26 cellular contexts compared by ENCODE assay signal in the genomic region with DNA sequence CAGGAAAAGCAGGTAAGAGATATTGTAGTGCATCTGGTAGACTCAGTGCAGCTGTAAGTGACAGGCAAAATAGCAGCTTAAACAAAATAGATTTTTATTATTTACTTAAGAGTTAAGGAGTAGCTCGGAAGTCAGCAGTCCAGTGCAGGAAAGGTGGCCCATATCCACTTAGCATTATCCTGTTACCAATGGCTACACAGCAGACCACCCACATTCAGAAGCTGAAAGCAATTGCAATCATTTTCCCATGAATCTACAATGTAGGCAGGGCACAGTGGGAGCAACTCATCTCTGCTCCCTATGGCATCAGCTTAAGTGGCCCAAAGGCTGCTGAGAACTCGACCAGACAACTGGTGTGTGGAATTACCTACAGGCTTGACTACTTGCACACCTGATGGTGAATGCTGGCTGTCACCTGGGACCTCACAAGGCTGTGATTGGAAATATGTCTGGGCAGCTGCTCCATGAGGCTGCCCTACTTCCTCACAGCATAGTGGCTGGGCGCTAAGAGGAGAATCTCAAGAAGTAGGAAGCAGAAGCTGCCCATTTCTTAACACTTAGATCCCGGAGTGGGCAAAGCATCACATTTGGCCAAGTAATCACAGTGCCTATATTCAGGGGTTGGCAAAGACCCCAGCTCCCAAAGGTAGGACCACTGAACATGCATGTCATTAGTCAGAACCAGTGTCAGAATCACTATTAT. TPM values are rescaled to one million over a fixed set of nuclear protein-coding genes. Genes with fewer than 3 reads are reported as not detected.
A peak's percentile ranks its signal among the peaks of the same experiment; 100 is the strongest.
DNase-seq lines count a peak whose midpoint lies in the region; ATAC-seq lines count a peak whose summit lies in the region.
"Had no signal": no experiment of that assay in that cellular context is flagged by ENCODE, and none has a peak within 500 bp of the region (broad histone marks: within the 10 kb centered on the region; RNA-seq: fewer than 3 reads in every experiment).

No MANE protein-coding gene starts in this region.

- H3K4me3 Mint-ChIP-seq in activated naive CD4-positive, alpha-beta T cell treated with anti-CD3 and anti-CD28 coated beads, Interleukin-2, amount 10 ng/mL, durations not matched to agents 7 days and 5 days: no peak overlapping the region
- H3K4me3 Mint-ChIP-seq: B cell had no signal

- H3K4me3 ChIP-seq in SJSA1: no peak overlapping the region
- H3K4me3 ChIP-seq: MG63, Peyer's patch had no signal

- CTCF ChIA-PET in activated naive CD4-positive, alpha-beta T cell treated with anti-CD3 and anti-CD28 coated beads, Interleukin-2, amount 10 ng/mL, durations not matched to agents 7 days and 5 days (lab: Charles Lee): interaction anchor here (0.5 kb wide), 1 partner anchor 271 kb away, joined by 3 read pairs; no protein-coding TSS in a partner anchor

- no peaks in the 10 kb centered on the region for H3K9me3 Mint-ChIP-seq in activated naive CD4-positive, alpha-beta T cell treated with anti-CD3 and anti-CD28 coated beads, Interleukin-2, amount 10 ng/mL, durations not matched to agents 7 days and 5 days

- H3K27me3 Mint-ChIP-seq in activated naive CD4-positive, alpha-beta T cell treated with anti-CD3 and anti-CD28 coated beads, Interleukin-2, amount 10 ng/mL, durations not matched to agents 7 days and 5 days: peaks cover 13% of the 10 kb centered on the region
- H3K27me3 Mint-ChIP-seq: B cell had no signal

- no peak for DNase-seq in activated naive CD4-positive, alpha-beta T cell treated with anti-CD3 and anti-CD28 coated beads, Interleukin-2, amount 10 ng/mL, durations not matched to agents 7 days and 5 days
- DNase-seq in activated naive CD4-positive, alpha-beta T cell treated with anti-CD3 and anti-CD28 coated beads, Interleukin-2, amount 50 U/mL, for 16 hours: no peak
- DNase-seq in SJSA1 (ENCODE audit: low read depth in 1 of 2, low spot score in 2 of 2) (peak; percentile 51 to 61), left kidney (ENCODE audit: low read depth, low spot score) (peak; percentile 24), T-helper 1 cell (no peak), NCI-H510A (lab: John Stamatoyannopoulos, UW) (no peak)
- DNase-seq: Calu3, DMS79 treated with DMSO at 0.1 percent for 48 hours, GF-D8, HCEC 1CT, IMR-90, KG1, MG63, NCI-H1092, NCI-H1417 treated with DMSO at 0.1 percent for 48 hours, NCI-H1694 treated with DMSO at 0.1 percent for 48 hours, NCI-H2081, NCI-H226, NCI-H524, OCI-M1, Peyer's patch, SHP77 treated with DMSO at 0.1 percent for 48 hours, SK-N-SH had no signal

- no peaks in the 10 kb centered on the region for H3K36me3 Mint-ChIP-seq in activated naive CD4-positive, alpha-beta T cell treated with anti-CD3 and anti-CD28 coated beads, Interleukin-2, amount 10 ng/mL, durations not matched to agents 7 days and 5 days

- H3K27ac Mint-ChIP-seq in activated naive CD4-positive, alpha-beta T cell treated with anti-CD3 and anti-CD28 coated beads, Interleukin-2, amount 10 ng/mL, durations not matched to agents 7 days and 5 days: peak overlapping the region; percentile 3
- H3K27ac Mint-ChIP-seq: B cell had no signal

- H3K9me3 ChIP-seq in SJSA1 (replicated peaks): no peaks in the 10 kb centered on the region
- H3K9me3 ChIP-seq: MG63, Peyer's patch, SK-N-SH had no signal

- no peaks in the 10 kb centered on the region for H3K36me3 ChIP-seq in SJSA1
- H3K36me3 ChIP-seq: MG63, Peyer's patch had no signal

- H3K4me1 ChIP-seq in SJSA1 (replicated peaks): peaks cover 13% of the 10 kb centered on the region
- H3K4me1 ChIP-seq: Peyer's patch had no signal

- H3K4me1 Mint-ChIP-seq in activated naive CD4-positive, alpha-beta T cell treated with anti-CD3 and anti-CD28 coated beads, Interleukin-2, amount 10 ng/mL, durations not matched to agents 7 days and 5 days: peaks cover 11% of the 10 kb centered on the region
- H3K4me1 Mint-ChIP-seq: B cell had no signal

- H3K27ac ChIP-seq in SJSA1: peak overlapping the region; percentile 20; the same call in 1 of the 2 replicates
- H3K27ac ChIP-seq: C4-2B, Peyer's patch had no signal

- H3K27me3 ChIP-seq in SJSA1 (replicated peaks): no peaks in the 10 kb centered on the region
- H3K27me3 ChIP-seq: MG63, Peyer's patch had no signal

- no peak for ATAC-seq in GM21717 (IDR thresholded peaks at IDR 0.05; ENCODE audit: unreplicated experiment)

RNA-seq across cellular contexts. Expression of a gene that starts 56.4 kb away (rescaled TPM):
- total RNA-seq in SJSA1 (2014; rRNA removed; shearing (Covaris generic)): 49.5 and 61.0 TPM in 2 replicates

Comparison
In these comparisons a context has a peak if more than half of its experiments do, and no peak if none do; other contexts are left out.
1. DNase-seq: peak in SJSA1 (2 of 2) and left kidney (single experiment); none in activated naive CD4-positive, alpha-beta T cell treated with anti-CD3 and anti-CD28 coated beads, Interleukin-2, amount 10 ng/mL, durations not matched to agents 7 days and 5 days (single experiment), activated naive CD4-positive, alpha-beta T cell treated with anti-CD3 and anti-CD28 coated beads, Interleukin-2, amount 50 U/mL, for 16 hours (single experiment), T-helper 1 cell (0 of 5) and NCI-H510A (single experiment).